Comparison of ENCODE assay signal across 20 cellular contexts in the genomic region with DNA sequence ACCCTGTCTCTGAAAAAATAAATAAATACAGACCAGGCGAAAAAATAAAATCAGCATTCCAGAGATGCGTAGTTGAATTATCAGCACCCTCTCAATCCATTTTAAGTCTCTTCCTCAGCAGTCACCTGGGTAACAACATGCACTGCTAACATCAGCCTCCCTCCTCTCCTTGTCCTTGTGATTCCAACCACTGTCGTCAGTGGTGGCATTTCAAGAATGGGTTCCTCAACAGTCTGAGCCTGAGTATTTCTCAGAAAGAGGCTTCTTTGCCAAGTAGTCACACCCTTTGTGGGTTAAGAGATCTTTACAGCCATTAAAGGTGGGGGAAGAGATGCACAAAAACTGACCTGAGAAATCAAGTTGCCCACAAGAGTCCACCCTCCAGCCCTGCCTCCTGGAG. TPM values are rescaled to one million over a fixed set of nuclear protein-coding genes. Genes with fewer than 3 reads are reported as not detected.
DNase-seq lines count a peak whose midpoint lies in the region; ATAC-seq and TF ChIP-seq lines count a peak whose summit lies in the region.
"Had no signal": no experiment of that assay in that cellular context is flagged by ENCODE, and none has a peak within 500 bp of the region (broad histone marks: within the 10 kb centered on the region; RNA-seq: fewer than 3 reads in every experiment).

No MANE protein-coding gene starts in this region.

- H3K27me3 Mint-ChIP-seq in activated CD4-positive, alpha-beta memory T cell treated with anti-CD3 and anti-CD28 coated beads, Interleukin-2, amount 10 ng/mL, durations not matched to agents 7 days and 5 days = no peaks in the 10 kb centered on the region
- H3K27me3 Mint-ChIP-seq in activated CD4-positive, alpha-beta memory T cell treated with anti-CD3 and anti-CD28 coated beads for 36 hours = no peaks in the 10 kb centered on the region
- H3K27me3 Mint-ChIP-seq: CD4-positive, alpha-beta memory T cell had no signal

- no peaks in the 10 kb centered on the region for H3K27me3 ChIP-seq in left lung
- H3K27me3 ChIP-seq: BLaER1 had no signal

- H3K4me1 Mint-ChIP-seq in activated CD4-positive, alpha-beta memory T cell treated with anti-CD3 and anti-CD28 coated beads, Interleukin-2, amount 10 ng/mL, durations not matched to agents 7 days and 5 days = peaks cover 68% of the 10 kb centered on the region
- H3K4me1 Mint-ChIP-seq in activated CD4-positive, alpha-beta memory T cell treated with anti-CD3 and anti-CD28 coated beads for 36 hours (ENCODE audit: low read depth) = peaks cover 42% of the 10 kb centered on the region
- H3K4me1 Mint-ChIP-seq: CD14-positive monocyte had no signal

- TF ChIP-seq CTCF in left lung (IDR thresholded peaks at IDR 0.05) = no peak

- no peaks in the 10 kb centered on the region for H3K9me3 Mint-ChIP-seq in activated CD4-positive, alpha-beta memory T cell treated with anti-CD3 and anti-CD28 coated beads, Interleukin-2, amount 10 ng/mL, durations not matched to agents 7 days and 5 days
- H3K9me3 Mint-ChIP-seq in activated CD4-positive, alpha-beta memory T cell treated with anti-CD3 and anti-CD28 coated beads for 36 hours = no peaks in the 10 kb centered on the region
- H3K9me3 Mint-ChIP-seq: CD14-positive monocyte; CD4-positive, alpha-beta memory T cell; HFFc6 had no signal

- H3K27ac Mint-ChIP-seq in activated CD4-positive, alpha-beta memory T cell treated with anti-CD3 and anti-CD28 coated beads, Interleukin-2, amount 10 ng/mL, durations not matched to agents 7 days and 5 days = peak overlapping the region; percentile 55
- no peak overlapping the region for H3K27ac Mint-ChIP-seq in activated CD4-positive, alpha-beta memory T cell treated with anti-CD3 and anti-CD28 coated beads for 36 hours
- H3K27ac Mint-ChIP-seq: CD4-positive, alpha-beta memory T cell; HFFc6 had no signal

- intact Hi-C loops in activated CD4-positive, alpha-beta memory T cell treated with anti-CD3 and anti-CD28 coated beads for 36 hours (cut with micrococcal nuclease) = no loop called here
- intact Hi-C loops in left lung (cut with DNase I) = loop anchor here in 1 of 2 donors (10.0 kb wide), 1 partner anchor 216 kb away; no protein-coding TSS in a partner anchor

- POLR2A ChIA-PET in activated CD4-positive, alpha-beta memory T cell treated with anti-CD3 and anti-CD28 coated beads, Interleukin-2, amount 10 ng/mL, durations not matched to agents 7 days and 5 days (lab: Charles Lee) = interaction anchor here (0.9 to 1.3 kb wide), 2 partner anchors 31 to 203 kb away, joined by 3 read pairs; a partner anchor contains a TSS
- POLR2A ChIA-PET in activated CD4-positive, alpha-beta memory T cell treated with anti-CD3 and anti-CD28 coated beads for 36 hours (lab: Charles Lee) = no interaction called here

- H3K4me3 ChIP-seq in left lung = no peak overlapping the region
- H3K4me3 ChIP-seq: A549, BLaER1 had no signal

- H3K4me1 ChIP-seq in left lung = peaks cover 0 to 7% of the 10 kb centered on the region in 2 donors
- H3K4me1 ChIP-seq: A549 had no signal

- CTCF ChIA-PET in activated CD4-positive, alpha-beta memory T cell treated with anti-CD3 and anti-CD28 coated beads, Interleukin-2, amount 10 ng/mL, durations not matched to agents 7 days and 5 days (lab: Charles Lee) = interaction anchor here (1.2 to 1.6 kb wide), 3 partner anchors 9 to 242 kb away, joined by 3 to 5 read pairs (median 4); no protein-coding TSS in a partner anchor
- CTCF ChIA-PET in activated CD4-positive, alpha-beta memory T cell treated with anti-CD3 and anti-CD28 coated beads for 36 hours (lab: Charles Lee) = no interaction called here

- no peak overlapping the region for H3K4me3 Mint-ChIP-seq in activated CD4-positive, alpha-beta memory T cell treated with anti-CD3 and anti-CD28 coated beads, Interleukin-2, amount 10 ng/mL, durations not matched to agents 7 days and 5 days
- H3K4me3 Mint-ChIP-seq in activated CD4-positive, alpha-beta memory T cell treated with anti-CD3 and anti-CD28 coated beads for 36 hours = no peak overlapping the region
- H3K4me3 Mint-ChIP-seq: CD14-positive monocyte; CD4-positive, alpha-beta memory T cell; HFFc6 had no signal

- peak; percentile 21 for DNase-seq in NK-92 treated with Interleukin-12 subunit alpha and Interleukin-12 subunit beta, amount 100 ng/mL, for 24 hours (lab: John Stamatoyannopoulos, UW)
- DNase-seq in NK-92 (lab: John Stamatoyannopoulos, UW; ENCODE audit: unreplicated experiment) = no peak
- no peak for DNase-seq in activated CD4-positive, alpha-beta memory T cell treated with anti-CD3 and anti-CD28 coated beads, Interleukin-2, amount 10 ng/mL, durations not matched to agents 7 days and 5 days
- DNase-seq in activated CD4-positive, alpha-beta memory T cell treated with anti-CD3 and anti-CD28 coated beads for 36 hours = no peak
- DNase-seq in left lung = no peak
- DNase-seq in COLO829 (ENCODE audit: low spot score) = no peak
- no peak for DNase-seq in OCI-M1 (lab: John Stamatoyannopoulos, UW)
- DNase-seq: Calu3; CD4-positive, alpha-beta memory T cell; DMS79 treated with DMSO at 0.1 percent for 48 hours; GF-D8; GOT3; H7; HFFc6; IMR-90 had no signal

- peak; percentile 77 for ATAC-seq in left lung
- ATAC-seq: A549, HCT116 had no signal

- peaks cover 67% of the 10 kb centered on the region for H3K36me3 Mint-ChIP-seq in activated CD4-positive, alpha-beta memory T cell treated with anti-CD3 and anti-CD28 coated beads, Interleukin-2, amount 10 ng/mL, durations not matched to agents 7 days and 5 days (ENCODE audit: low read depth)
- peaks cover 49% of the 10 kb centered on the region for H3K36me3 Mint-ChIP-seq in activated CD4-positive, alpha-beta memory T cell treated with anti-CD3 and anti-CD28 coated beads for 36 hours

- no peaks in the 10 kb centered on the region for H3K9me3 ChIP-seq in left lung
- H3K9me3 ChIP-seq: A549, BLaER1 had no signal

- peaks cover 0 to 69% of the 10 kb centered on the region in 2 donors for H3K36me3 ChIP-seq in left lung

- H3K27ac ChIP-seq in left lung = no peak overlapping the region
- H3K27ac ChIP-seq: 22Rv1, A549, BLaER1 had no signal

RNA-seq across cellular contexts. Expression of a gene that starts 39.0 kb away (rescaled TPM):
- total RNA-seq in activated CD4-positive, alpha-beta memory T cell treated with anti-CD3 and anti-CD28 coated beads, Interleukin-2, amount 10 ng/mL, durations not matched to agents 7 days and 5 days = 10 to 100 TPM; 19.5 to 21.9 TPM
- total RNA-seq in activated CD4-positive, alpha-beta memory T cell treated with anti-CD3 and anti-CD28 coated beads for 36 hours = 10 to 100 TPM; 31.3 to 32.4 TPM
- 10 to 100 TPM; 16.9 to 23.3 TPM for total RNA-seq in left lung
